8 cellular contexts compared by ENCODE assay signal in the genomic region with DNA sequence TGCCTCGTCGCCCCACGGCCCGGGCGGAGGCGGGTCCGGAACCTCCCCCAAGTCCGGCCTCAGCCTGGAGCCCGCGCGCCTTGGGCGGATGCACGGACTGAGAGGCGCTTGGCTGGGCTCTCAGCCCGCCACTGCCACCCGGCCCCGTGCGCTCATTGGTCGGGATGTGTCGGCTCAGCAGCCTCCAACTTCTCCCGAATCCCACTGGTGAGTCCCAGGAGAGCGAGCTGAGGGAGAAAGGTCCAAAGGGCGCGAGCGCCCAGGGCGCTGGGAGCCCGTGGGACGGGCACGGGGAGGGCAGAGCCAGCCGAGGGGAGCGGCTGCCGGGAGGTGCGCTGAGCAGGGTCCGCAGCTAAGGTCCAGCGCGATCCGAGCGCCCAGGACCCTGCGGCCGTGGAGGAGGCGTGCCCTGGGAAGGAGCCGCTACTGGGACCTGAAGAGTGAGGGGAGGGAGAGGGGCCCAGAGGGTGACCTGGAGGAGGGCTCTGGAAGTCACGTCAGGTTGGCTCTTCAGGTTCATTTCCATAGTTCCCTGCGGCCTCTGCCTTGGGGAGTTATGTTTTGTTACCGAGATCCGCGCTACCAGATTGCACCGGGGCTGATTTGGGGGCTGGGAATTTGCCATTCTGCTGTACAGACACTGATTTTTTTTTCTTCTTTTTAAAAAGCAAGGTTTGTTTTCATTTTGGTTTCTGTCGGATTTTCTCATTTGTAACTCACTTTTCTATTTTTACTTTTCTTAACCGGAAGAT.
A peak's percentile ranks its signal among the peaks of the same experiment; 100 is the strongest.
DNase-seq lines count a peak whose midpoint lies in the region; ATAC-seq and TF ChIP-seq lines count a peak whose summit lies in the region.

TSS of gene MME (plus strand) at position 525 of the 752 bp plus-strand sequence. CDS start 3,849 bp downstream, outside the sequence.

- H3K27ac Mint-ChIP-seq in activated naive CD4-positive, alpha-beta T cell treated with anti-CD3 and anti-CD28 coated beads, Interleukin-2, amount 50 U/mL, for 24 hours = no peak within 1 kb of the TSS
- H3K27ac Mint-ChIP-seq in nephron progenitor cell = peak within 1 kb of the TSS; percentile 72

- H3K36me3 Mint-ChIP-seq in activated naive CD4-positive, alpha-beta T cell treated with anti-CD3 and anti-CD28 coated beads, Interleukin-2, amount 50 U/mL, for 24 hours = no peaks in the 10 kb centered on the region
- H3K36me3 Mint-ChIP-seq in nephron progenitor cell (ENCODE audit: low read depth) = peaks cover 10% of the 10 kb centered on the region

- H3K4me3 Mint-ChIP-seq in activated naive CD4-positive, alpha-beta T cell treated with anti-CD3 and anti-CD28 coated beads, Interleukin-2, amount 50 U/mL, for 24 hours = peak within 1 kb of the TSS; percentile 12
- H3K4me3 Mint-ChIP-seq in nephron progenitor cell = peak within 1 kb of the TSS; percentile 92

- H3K4me1 Mint-ChIP-seq in activated naive CD4-positive, alpha-beta T cell treated with anti-CD3 and anti-CD28 coated beads, Interleukin-2, amount 50 U/mL, for 24 hours = peaks cover 13% of the 10 kb centered on the region
- H3K4me1 Mint-ChIP-seq in nephron progenitor cell = peaks cover 48% of the 10 kb centered on the region

- ATAC-seq in SK-N-SH treated with all-trans-retinoic acid at 6 μM for 48 hours = peak; percentile 91
- ATAC-seq in GM19463 (IDR thresholded peaks at IDR 0.05; ENCODE audit: unreplicated experiment) = no peak

- TF ChIP-seq CTCF in nephron progenitor cell (IDR thresholded peaks at IDR 0.05) = no peak

- H3K9me3 Mint-ChIP-seq in activated naive CD4-positive, alpha-beta T cell treated with anti-CD3 and anti-CD28 coated beads, Interleukin-2, amount 50 U/mL, for 24 hours = no peaks in the 10 kb centered on the region
- H3K9me3 Mint-ChIP-seq in nephron progenitor cell = peaks cover 11% of the 10 kb centered on the region

- peaks cover 34% of the 10 kb centered on the region for H3K27me3 Mint-ChIP-seq in activated naive CD4-positive, alpha-beta T cell treated with anti-CD3 and anti-CD28 coated beads, Interleukin-2, amount 50 U/mL, for 24 hours
- H3K27me3 Mint-ChIP-seq in nephron progenitor cell (ENCODE audit: low read depth, poor library complexity) = no peaks in the 10 kb centered on the region

- DNase-seq in activated naive CD4-positive, alpha-beta T cell treated with anti-CD3 and anti-CD28 coated beads, Interleukin-2, amount 50 U/mL, for 16 hours = no peak
- DNase-seq in fibroblast of the conjunctiva (ENCODE audit: low read depth) (peak; percentile 79), nephron progenitor cell (peak; percentile 79), GM19240 (ENCODE audit: insufficient read length, low spot score) (no peak)
- DNase-seq in stimulated activated naive CD4-positive, alpha-beta T cell treated with Interleukin-2 at 50 U/mL for 16 hours (lab: John Stamatoyannopoulos, UW) = no peak

TF ChIP-seq in SK-N-SH treated with all-trans-retinoic acid at 6 μM for 48 hours, 23 proteins besides CTCF, POLR2A, EP300 and RAD21:
- TF ChIP-seq TOX (CRISPR knock-in tag; IDR thresholded peaks at IDR 0.05; ENCODE audit: borderline replicate concordance) (no peak), PATZ1 (CRISPR knock-in tag; IDR thresholded peaks at IDR 0.05; ENCODE audit: borderline replicate concordance) (no peak), ZNF70 (CRISPR knock-in tag; IDR thresholded peaks at IDR 0.05) (no peak), TCF4 (CRISPR knock-in tag; IDR thresholded peaks at IDR 0.05; ENCODE audit: borderline replicate concordance) (no peak), ISL1 (CRISPR knock-in tag; IDR thresholded peaks at IDR 0.05) (no peak), ESRRG (CRISPR knock-in tag; IDR thresholded peaks at IDR 0.05) (no peak), POU6F1 (CRISPR knock-in tag; IDR thresholded peaks at IDR 0.05; ENCODE audit: borderline replicate concordance, low read depth) (no peak), ZNF8 (CRISPR knock-in tag; IDR thresholded peaks at IDR 0.05) (no peak), BACH2 (CRISPR knock-in tag; IDR thresholded peaks at IDR 0.05; ENCODE audit: borderline replicate concordance) (no peak), ZFP30 (CRISPR knock-in tag; IDR thresholded peaks at IDR 0.05) (no peak), PPARA (CRISPR knock-in tag; IDR thresholded peaks at IDR 0.05; ENCODE audit: borderline replicate concordance) (no peak), ZNF565 (CRISPR knock-in tag; conservative IDR thresholded peaks at IDR 0.05; ENCODE audit: low read depth) (no peak), OSR1 (CRISPR knock-in tag; IDR thresholded peaks at IDR 0.05) (no peak)
- TF ChIP-seq, protein P1, sequence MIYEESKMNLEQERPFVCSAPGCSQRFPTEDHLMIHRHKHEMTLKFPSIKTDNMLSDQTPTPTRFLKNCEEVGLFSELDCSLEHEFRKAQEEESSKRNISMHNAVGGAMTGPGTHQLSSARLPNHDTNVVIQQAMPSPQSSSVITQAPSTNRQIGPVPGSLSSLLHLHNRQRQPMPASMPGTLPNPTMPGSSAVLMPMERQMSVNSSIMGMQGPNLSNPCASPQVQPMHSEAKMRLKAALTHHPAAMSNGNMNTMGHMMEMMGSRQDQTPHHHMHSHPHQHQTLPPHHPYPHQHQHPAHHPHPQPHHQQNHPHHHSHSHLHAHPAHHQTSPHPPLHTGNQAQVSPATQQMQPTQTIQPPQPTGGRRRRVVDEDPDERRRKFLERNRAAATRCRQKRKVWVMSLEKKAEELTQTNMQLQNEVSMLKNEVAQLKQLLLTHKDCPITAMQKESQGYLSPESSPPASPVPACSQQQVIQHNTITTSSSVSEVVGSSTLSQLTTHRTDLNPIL (CRISPR knock-in tag; IDR thresholded peaks at IDR 0.05; ENCODE audit: low read depth) = no peak
- TF ChIP-seq, protein P2, sequence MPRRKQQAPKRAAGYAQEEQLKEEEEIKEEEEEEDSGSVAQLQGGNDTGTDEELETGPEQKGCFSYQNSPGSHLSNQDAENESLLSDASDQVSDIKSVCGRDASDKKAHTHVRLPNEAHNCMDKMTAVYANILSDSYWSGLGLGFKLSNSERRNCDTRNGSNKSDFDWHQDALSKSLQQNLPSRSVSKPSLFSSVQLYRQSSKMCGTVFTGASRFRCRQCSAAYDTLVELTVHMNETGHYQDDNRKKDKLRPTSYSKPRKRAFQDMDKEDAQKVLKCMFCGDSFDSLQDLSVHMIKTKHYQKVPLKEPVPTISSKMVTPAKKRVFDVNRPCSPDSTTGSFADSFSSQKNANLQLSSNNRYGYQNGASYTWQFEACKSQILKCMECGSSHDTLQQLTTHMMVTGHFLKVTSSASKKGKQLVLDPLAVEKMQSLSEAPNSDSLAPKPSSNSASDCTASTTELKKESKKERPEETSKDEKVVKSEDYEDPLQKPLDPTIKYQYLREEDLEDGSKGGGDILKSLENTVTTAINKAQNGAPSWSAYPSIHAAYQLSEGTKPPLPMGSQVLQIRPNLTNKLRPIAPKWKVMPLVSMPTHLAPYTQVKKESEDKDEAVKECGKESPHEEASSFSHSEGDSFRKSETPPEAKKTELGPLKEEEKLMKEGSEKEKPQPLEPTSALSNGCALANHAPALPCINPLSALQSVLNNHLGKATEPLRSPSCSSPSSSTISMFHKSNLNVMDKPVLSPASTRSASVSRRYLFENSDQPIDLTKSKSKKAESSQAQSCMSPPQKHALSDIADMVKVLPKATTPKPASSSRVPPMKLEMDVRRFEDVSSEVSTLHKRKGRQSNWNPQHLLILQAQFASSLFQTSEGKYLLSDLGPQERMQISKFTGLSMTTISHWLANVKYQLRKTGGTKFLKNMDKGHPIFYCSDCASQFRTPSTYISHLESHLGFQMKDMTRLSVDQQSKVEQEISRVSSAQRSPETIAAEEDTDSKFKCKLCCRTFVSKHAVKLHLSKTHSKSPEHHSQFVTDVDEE (CRISPR knock-in tag; IDR thresholded peaks at IDR 0.05) = no peak
- TF ChIP-seq, protein P3, sequence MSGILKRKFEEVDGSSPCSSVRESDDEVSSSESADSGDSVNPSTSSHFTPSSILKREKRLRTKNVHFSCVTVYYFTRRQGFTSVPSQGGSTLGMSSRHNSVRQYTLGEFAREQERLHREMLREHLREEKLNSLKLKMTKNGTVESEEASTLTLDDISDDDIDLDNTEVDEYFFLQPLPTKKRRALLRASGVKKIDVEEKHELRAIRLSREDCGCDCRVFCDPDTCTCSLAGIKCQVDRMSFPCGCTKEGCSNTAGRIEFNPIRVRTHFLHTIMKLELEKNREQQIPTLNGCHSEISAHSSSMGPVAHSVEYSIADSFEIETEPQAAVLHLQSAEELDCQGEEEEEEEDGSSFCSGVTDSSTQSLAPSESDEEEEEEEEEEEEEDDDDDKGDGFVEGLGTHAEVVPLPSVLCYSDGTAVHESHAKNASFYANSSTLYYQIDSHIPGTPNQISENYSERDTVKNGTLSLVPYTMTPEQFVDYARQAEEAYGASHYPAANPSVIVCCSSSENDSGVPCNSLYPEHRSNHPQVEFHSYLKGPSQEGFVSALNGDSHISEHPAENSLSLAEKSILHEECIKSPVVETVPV (CRISPR knock-in tag; IDR thresholded peaks at IDR 0.05) = no peak

Comparison
In these comparisons a context has a peak if more than half of its experiments do, and no peak if none do; other contexts are left out.
1. DNase-seq: peak in fibroblast of the conjunctiva (single experiment) and nephron progenitor cell (single experiment); none in activated naive CD4-positive, alpha-beta T cell treated with anti-CD3 and anti-CD28 coated beads, Interleukin-2, amount 50 U/mL, for 16 hours (single experiment), GM19240 (single experiment) and stimulated activated naive CD4-positive, alpha-beta T cell treated with Interleukin-2 at 50 U/mL for 16 hours (single experiment).